ENCODE assay signal across 28 cellular contexts in the genomic region with DNA sequence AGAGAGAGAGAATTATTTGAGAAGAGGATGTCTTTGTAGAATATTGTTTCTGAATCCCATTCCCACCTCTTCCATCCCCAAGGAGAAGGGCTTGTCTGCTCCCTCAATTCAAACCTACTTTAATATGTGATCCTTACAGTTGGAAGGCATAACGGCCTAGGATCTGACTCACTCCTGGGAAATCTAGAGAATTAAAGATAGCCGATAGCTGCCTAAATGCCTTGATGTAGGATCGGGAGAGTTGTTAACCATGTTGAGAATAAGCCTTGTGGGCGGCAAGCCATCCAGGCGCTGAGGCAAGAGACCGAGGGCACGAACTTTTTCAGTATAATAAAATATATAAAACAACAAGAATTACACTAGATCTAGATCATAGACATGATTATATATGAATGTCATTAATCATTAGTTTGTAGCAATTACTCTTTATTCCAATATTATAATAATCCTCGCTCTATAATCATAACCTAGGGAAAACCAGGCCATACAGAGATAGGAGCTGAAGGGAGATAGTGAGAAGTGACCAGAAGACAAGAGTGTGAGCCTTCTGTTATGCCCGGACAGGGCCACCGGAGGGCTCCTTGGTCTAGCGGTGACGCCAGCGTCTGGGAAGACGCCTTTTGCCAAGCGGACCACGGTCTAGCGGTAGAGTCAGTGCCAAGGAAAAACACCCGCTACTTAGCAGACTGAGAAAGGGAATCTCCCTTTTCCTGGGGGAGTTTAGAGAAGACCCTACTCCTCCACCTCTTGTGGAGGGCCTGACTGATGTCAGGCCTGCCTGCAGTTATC. TPM values are rescaled to one million over a fixed set of nuclear protein-coding genes. Genes with fewer than 3 reads are reported as not detected.
DNase-seq lines count a peak whose midpoint lies in the region; TF ChIP-seq lines count a peak whose summit lies in the region.
"Had no signal": no experiment of that assay in that cellular context is flagged by ENCODE, and none has a peak within 500 bp of the region (broad histone marks: within the 10 kb centered on the region; RNA-seq: fewer than 3 reads in every experiment).

No MANE protein-coding gene starts in this region.

- no peak overlapping the region for H2AFZ ChIP-seq in OCI-LY7 (ENCODE audit: low read length)
- H2AFZ ChIP-seq in mesenchymal stem cell (ENCODE audit: low read depth, low read length), result no peak overlapping the region

- H3K4ac ChIP-seq in mesenchymal stem cell (ENCODE audit: low read depth in 1 of 2, low read length in 2 of 2), result peak overlapping the region in 1 of 2 experiments; percentile 15

- H3K27ac ChIP-seq in 22Rv1 (peak overlapping the region; percentile 35), OCI-LY7 (ENCODE audit: low read depth, low read length, poor library complexity, severe bottlenecking) (no peak overlapping the region), mesenchymal stem cell (ENCODE audit: low read length, poor library complexity, severe bottlenecking) (no peak overlapping the region), tibial artery (no peak overlapping the region), stomach (no peak overlapping the region)
- H3K27ac ChIP-seq: dorsolateral prefrontal cortex, heart left ventricle, left ventricle myocardium inferior, pancreas, right atrium auricular region, thoracic aorta had no signal

- H3K36me3 ChIP-seq in OCI-LY7 (ENCODE audit: insufficient read depth, low read length), result no peaks in the 10 kb centered on the region
- H3K36me3 ChIP-seq in mesenchymal stem cell (ENCODE audit: control insufficient read depth in 1 of 2, insufficient read depth in 2 of 2, low read depth in 1 of 2, low read length in 2 of 2), result no peaks in the 10 kb centered on the region
- H3K36me3 ChIP-seq in tibial artery, result no peaks in the 10 kb centered on the region
- no peaks in the 10 kb centered on the region for H3K36me3 ChIP-seq in stomach
- H3K36me3 ChIP-seq: heart left ventricle, left ventricle myocardium inferior, MG63, pancreas, right atrium auricular region, thoracic aorta had no signal

- intact Hi-C loops in OCI-LY7 (cut with micrococcal nuclease; ENCODE audit: unreplicated experiment), result no loop called here
- intact Hi-C loops in tibial artery (cut with DNase I; ENCODE audit: low total_unique reads), result no loop called here
- intact Hi-C loops in stomach (cut with DNase I; ENCODE audit: low total_unique reads), result no loop called here

- CTCF ChIA-PET in OCI-LY7 (lab: Charles Lee; ENCODE audit: unreplicated experiment), result interaction anchor here (0.9 kb wide), 1 partner anchor 233 kb away, joined by 3 read pairs; no protein-coding TSS in a partner anchor

- no peak overlapping the region for H2BK5ac ChIP-seq in mesenchymal stem cell (ENCODE audit: low read depth, low read length, poor library complexity, severe bottlenecking)

- DNase-seq in EL (peak; percentile 32), OCI-LY7 (ENCODE audit: low spot score) (no peak), glomerular visceral epithelial cell (ENCODE audit: extremely low spot score) (peak; percentile 1), mesenchymal stem cell (no peak), midbrain (lab: John Stamatoyannopoulos, UW) (no peak), tibial artery (no peak), stomach (no peak)
- DNase-seq: activated CD4-positive, alpha-beta T cell treated with anti-CD3 and anti-CD28 coated beads, Interleukin-2, amount 10 ng/mL, durations not matched to agents 7 days and 5 days; activated naive CD4-positive, alpha-beta T cell treated with anti-CD3 and anti-CD28 coated beads, Interleukin-2, amount 50 U/mL, for 16 hours; Calu3; central memory CD4-positive, alpha-beta T cell; DND-41; dorsolateral prefrontal cortex; immature natural killer cell; left ventricle myocardium inferior; MG63; natural killer cell; NCI-H1417 treated with DMSO at 0.1 percent for 48 hours; NCI-H446 treated with DMSO at 0.1 percent for 48 hours; stimulated activated CD4-positive, alpha-beta T cell treated with anti-CD3 and anti-CD28 coated beads, Interleukin-12 subunit alpha, Interleukin-12 subunit beta, amount 100 ng/mL, for 4 hours; stimulated activated CD4-positive, alpha-beta T cell treated with anti-CD3 and anti-CD28 coated beads, Interleukin-4, amount 100 ng/mL, for 4 hours had no signal

- TF ChIP-seq EP300 in stomach (IDR thresholded peaks at IDR 0.05), result no peak

- POLR2A ChIA-PET in OCI-LY7 (lab: Charles Lee), result no interaction called here

- H3K14ac ChIP-seq in mesenchymal stem cell (ENCODE audit: low read length in 2 of 2), result no peak overlapping the region

- H2BK120ac ChIP-seq in mesenchymal stem cell (ENCODE audit: low read depth, low read length), result no peak overlapping the region

- H4K8ac ChIP-seq in mesenchymal stem cell (ENCODE audit: low read length), result no peak overlapping the region

- H2BK12ac ChIP-seq in mesenchymal stem cell (ENCODE audit: low read length in 2 of 2), result no peak overlapping the region

- no peaks in the 10 kb centered on the region for H3K4me1 ChIP-seq in OCI-LY7 (ENCODE audit: insufficient read depth, low read length, poor library complexity, severe bottlenecking)
- peaks cover 1% of the 10 kb centered on the region for H3K4me1 ChIP-seq in mesenchymal stem cell (ENCODE audit: control insufficient read depth, insufficient read depth, low read depth, low read length)
- H3K4me1 ChIP-seq in tibial artery, result peaks cover 0 to 18% (median 0%) of the 10 kb centered on the region in 4 donors
- H3K4me1 ChIP-seq in stomach, result peaks cover 0 to 21% (median 7%) of the 10 kb centered on the region in 4 donors
- H3K4me1 ChIP-seq: pancreas, right atrium auricular region had no signal

- no peaks in the 10 kb centered on the region for H3K9me3 ChIP-seq in OCI-LY7 (ENCODE audit: low read length)
- H3K9me3 ChIP-seq in mesenchymal stem cell (ENCODE audit: control insufficient read depth, low read length), result no peaks in the 10 kb centered on the region
- H3K9me3 ChIP-seq in tibial artery, result no peaks in the 10 kb centered on the region
- H3K9me3 ChIP-seq in stomach, result no peaks in the 10 kb centered on the region
- H3K9me3 ChIP-seq: heart left ventricle, MG63, pancreas, right atrium auricular region, thoracic aorta had no signal

- H3K27me3 ChIP-seq in mesenchymal stem cell (ENCODE audit: control insufficient read depth in 1 of 2, insufficient read depth in 1 of 2, low read length in 2 of 2) (no peaks in the 10 kb centered on the region), tibial artery (no peaks in the 10 kb centered on the region), stomach (no peaks in the 10 kb centered on the region)
- H3K27me3 ChIP-seq: dorsolateral prefrontal cortex, heart left ventricle, MG63, pancreas, right atrium auricular region had no signal

- WGBS in mesenchymal stem cell, result 77% methylated on average over 13 of the region's 18 CpGs
- WGBS in stomach, 5 donors, result 90 to 93% (median 91%) methylated on average over 18 of the region's 18 CpGs

- BruUV-seq in OCI-LY7 (replicated peaks; lab: Mats Ljungman, UMichigan), result no TSS peak

- H2BK15ac ChIP-seq in mesenchymal stem cell (ENCODE audit: low read depth, poor library complexity, severe bottlenecking), result no peak overlapping the region

- no peaks in the 10 kb centered on the region for H4K20me1 ChIP-seq in OCI-LY7 (ENCODE audit: insufficient read depth, low read length)

- H3K4me2 ChIP-seq in OCI-LY7 (ENCODE audit: low read length) (no peak overlapping the region), mesenchymal stem cell (ENCODE audit: low read length, poor library complexity, severe bottlenecking) (no peak overlapping the region)

- TF ChIP-seq CTCF in 22Rv1 (IDR thresholded peaks at IDR 0.05) (no peak; the same call in 1 of the 2 replicates), OCI-LY7 (conservative IDR thresholded peaks at IDR 0.05; ENCODE audit: low read length) (0 out of 2 replicates have a peak, but pooled peaks have one; percentile 23), tibial artery (IDR thresholded peaks at IDR 0.05) (no peak), stomach (IDR thresholded peaks at IDR 0.05) (no peak)

- H3K9me2 ChIP-seq in OCI-LY7 (ENCODE audit: insufficient read depth, low read length), result no peaks in the 10 kb centered on the region

- no peaks in the 10 kb centered on the region for H3K79me1 ChIP-seq in mesenchymal stem cell (replicated peaks; ENCODE audit: low read length, poor library complexity, severe bottlenecking)

- H3K4me3 ChIP-seq in OCI-LY7 (ENCODE audit: low read depth, low read length, poor library complexity, severe bottlenecking) (no peak overlapping the region), mesenchymal stem cell (ENCODE audit: insufficient read depth in 1 of 2, low read depth in 1 of 2, low read length in 2 of 2) (no peak overlapping the region), tibial artery (no peak overlapping the region), stomach (no peak overlapping the region)
- H3K4me3 ChIP-seq: dorsolateral prefrontal cortex, heart left ventricle, left ventricle myocardium inferior, MG63, pancreas, right atrium auricular region, thoracic aorta had no signal

- no peak overlapping the region for H3K18ac ChIP-seq in mesenchymal stem cell (ENCODE audit: low read depth in 1 of 2, low read length in 2 of 2)

- no peak overlapping the region for H3K23ac ChIP-seq in mesenchymal stem cell (ENCODE audit: low read length in 2 of 2)

- no peak overlapping the region for H3K9ac ChIP-seq in mesenchymal stem cell (ENCODE audit: low read length)

- TF ChIP-seq POLR2A in stomach (IDR thresholded peaks at IDR 0.05), result no peak

- H4K91ac ChIP-seq in mesenchymal stem cell (ENCODE audit: low read length), result no peak overlapping the region

- no peak overlapping the region for H2AK5ac ChIP-seq in mesenchymal stem cell (ENCODE audit: low read length, severe bottlenecking)

- no peaks in the 10 kb centered on the region for H3K79me2 ChIP-seq in OCI-LY7 (ENCODE audit: insufficient read depth, low read depth, low read length)

RNA-seq across cellular contexts. Expression of gene EMCN, which starts 13.5 kb away (rescaled TPM):
- total RNA-seq in OCI-LY7 (2014; rRNA removed; shearing (Covaris generic)), result not detected in 2 replicates
- total RNA-seq in OCI-LY7 (2022) (not detected in 2 replicates), stomach (10 to 100 TPM in 2 of 5 donors, under 1 TPM in 1, not detected in 2; 0.29 to 16.2 (median 12.5) TPM)
- polyA plus RNA-seq in mesenchymal stem cell (2013, experiment 1 of 2), result 6.4 TPM
- 6.1 TPM for polyA plus RNA-seq in mesenchymal stem cell (2013, experiment 2 of 2)
- polyA plus RNA-seq in stomach, result 1 to 10 TPM; 1.9 to 3.3 (median 3.1) TPM
- total RNA-seq: activated CD4-positive, alpha-beta T cell treated with anti-CD3 and anti-CD28 coated beads, Interleukin-2, amount 10 ng/mL, durations not matched to agents 7 days and 5 days; Calu3; natural killer cell had no signal
- polyA plus RNA-seq: CD14-positive monocyte, IgD-negative memory B cell, immature natural killer cell had no signal

Comparison
In these comparisons a context has a peak if more than half of its experiments do, and no peak if none do; other contexts are left out.
1. DNase-seq: peak in EL (single experiment) and glomerular visceral epithelial cell (single experiment); none in OCI-LY7 (single experiment), mesenchymal stem cell (single experiment), midbrain (single experiment), tibial artery (0 of 2) and stomach (single experiment).